ENCODE assay signal across 1 cellular context in the genomic region with DNA sequence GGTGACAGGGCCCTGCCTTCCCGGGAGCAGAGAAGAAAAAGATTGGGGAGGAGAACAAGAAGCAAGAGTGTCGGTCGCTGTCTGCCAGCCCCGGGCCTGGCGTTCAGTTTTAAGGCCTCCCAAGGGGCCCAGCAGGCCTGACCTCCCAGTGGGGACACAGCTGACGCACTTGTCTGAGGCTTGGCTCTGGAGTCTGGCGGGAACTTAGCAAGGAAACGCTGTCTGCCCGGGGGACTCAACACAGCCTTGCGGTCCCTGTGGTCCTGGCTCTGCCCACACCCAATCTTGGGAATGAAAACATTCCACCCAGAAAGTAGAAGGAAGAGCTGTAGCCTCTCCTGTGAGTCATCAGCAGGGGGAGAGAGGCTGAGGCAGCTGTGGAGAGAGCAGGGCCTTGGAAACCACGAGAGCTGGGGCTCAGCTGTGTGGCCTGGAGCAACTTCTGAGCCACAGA.
TF ChIP-seq lines count a peak whose summit lies in the region.

No MANE protein-coding gene starts in this region.

TF ChIP-seq in HEK293, 187 proteins besides CTCF, POLR2A, EP300 and RAD21 (continued from another document):
- TF ChIP-seq ZNF18 (tag by site-specific recombination; IDR thresholded peaks at IDR 0.05) (no peak), ZNF112 (tag by site-specific recombination; IDR thresholded peaks at IDR 0.05) (no peak), ZIC2 (tag by site-specific recombination; IDR thresholded peaks at IDR 0.05) (peak; percentile 78), ZNF600 (tag by site-specific recombination; IDR thresholded peaks at IDR 0.05) (peak; percentile 53; the same call in 1 of the 2 replicates), ZNF157 (tag by site-specific recombination; IDR thresholded peaks at IDR 0.05) (no peak), KLF17 (tag by site-specific recombination; IDR thresholded peaks at IDR 0.05) (peak; percentile 34), ZNF660 (tag by site-specific recombination; IDR thresholded peaks at IDR 0.05) (0 out of 2 replicates have a peak, but pooled peaks have one; percentile 67), ZEB2 (tag by site-specific recombination; IDR thresholded peaks at IDR 0.05) (0 out of 2 replicates have a peak, but pooled peaks have one; percentile 26), ZBTB20 (tag by site-specific recombination; IDR thresholded peaks at IDR 0.05) (peak; percentile 19; the same call in 1 of the 2 replicates), GLIS1 (tag by site-specific recombination; IDR thresholded peaks at IDR 0.05) (peak; percentile 89)
